ENCODE assay signal across 27 cellular contexts in the genomic region with DNA sequence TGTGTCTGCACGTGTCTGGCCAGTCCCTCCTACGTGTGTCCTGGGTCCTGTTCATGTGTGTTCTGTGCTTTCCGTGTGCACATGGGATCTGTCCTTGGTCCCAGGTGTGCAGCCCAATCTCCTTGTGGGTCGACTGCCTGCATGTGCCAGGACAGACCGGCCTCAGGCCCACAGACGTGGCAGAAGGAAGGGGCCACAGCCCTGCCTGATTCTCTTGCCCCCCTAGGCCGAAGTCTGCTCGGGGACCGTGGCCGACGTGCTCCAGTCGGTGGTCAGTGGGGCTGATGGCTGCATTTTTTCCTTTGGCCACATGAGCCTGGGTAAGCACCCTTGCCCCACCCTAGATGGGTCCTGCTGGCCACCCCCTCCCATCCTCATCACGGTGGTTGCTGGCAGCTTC. TPM values are rescaled to one million over a fixed set of nuclear protein-coding genes. Genes with fewer than 3 reads are reported as not detected.
DNase-seq lines count a peak whose midpoint lies in the region; FAIRE-seq and TF ChIP-seq lines count a peak whose summit lies in the region.
"Had no signal": no experiment of that assay in that cellular context is flagged by ENCODE, and none has a peak within 500 bp of the region (broad histone marks: within the 10 kb centered on the region; RNA-seq: fewer than 3 reads in every experiment).

No MANE protein-coding gene starts in this region.

- H3K27me3 Mint-ChIP-seq in Caco-2 (ENCODE audit: insufficient read depth, unreplicated experiment), result no peaks in the 10 kb centered on the region
- H3K27me3 Mint-ChIP-seq: CD4-positive, alpha-beta T cell had no signal

- no peak overlapping the region for H3K23ac ChIP-seq in neuronal stem cell (ENCODE audit: low read depth, low read length, poor library complexity)

- H3K4me1 Mint-ChIP-seq in Caco-2 (ENCODE audit: low read depth, unreplicated experiment), result no peaks in the 10 kb centered on the region

- no peak overlapping the region for H2BK15ac ChIP-seq in neuronal stem cell (ENCODE audit: low read length)

- no CpG with 5 or more reads among the region's 13 CpGs for WGBS in neuronal stem cell (ENCODE audit: extremely low coverage in 2 of 2, insufficient read length in 2 of 2, insufficient replicate concordance in 1 of 2), 2 donors

- POLR2A ChIA-PET in Caco-2 (lab: Charles Lee), result interaction anchor here (1.5 kb wide), 1 partner anchor 9 kb away, joined by 3 read pairs; no protein-coding TSS in a partner anchor

- TF ChIP-seq POLR2A in uterus (IDR thresholded peaks at IDR 0.05), result no peak

- H3K36me3 Mint-ChIP-seq in Caco-2 (ENCODE audit: insufficient read depth, unreplicated experiment), result no peaks in the 10 kb centered on the region

- no peak overlapping the region for H2BK5ac ChIP-seq in neuronal stem cell (ENCODE audit: low read length)

- H3K27me3 ChIP-seq in Caco-2 (replicated peaks; ENCODE audit: control insufficient read depth, insufficient read depth, low read length) (no peaks in the 10 kb centered on the region), HUES6 (ENCODE audit: control insufficient read depth, insufficient read depth, low read length) (no peaks in the 10 kb centered on the region), bronchial epithelial cell (ENCODE audit: control insufficient read depth, insufficient read depth, low read length) (no peaks in the 10 kb centered on the region), neuronal stem cell (ENCODE audit: control insufficient read depth in 3 of 3, insufficient read depth in 3 of 3, low read depth in 1 of 3, low read length in 3 of 3) (no peaks in the 10 kb centered on the region), uterus (no peaks in the 10 kb centered on the region)

- peaks cover 7% of the 10 kb centered on the region for H3K79me1 ChIP-seq in neuronal stem cell (ENCODE audit: low read depth, low read length)

- H3K4me1 ChIP-seq in Caco-2 (peaks cover 15% of the 10 kb centered on the region), HUES6 (ENCODE audit: control insufficient read depth, insufficient read depth, low read length) (peaks cover 36% of the 10 kb centered on the region), neuronal stem cell (ENCODE audit: control insufficient read depth in 2 of 2, insufficient read depth in 1 of 2, low read depth in 1 of 2, low read length in 2 of 2) (peaks cover 19 to 21% of the 10 kb centered on the region in 2 donors), uterus (no peaks in the 10 kb centered on the region)

- H2AFZ ChIP-seq in neuronal stem cell (ENCODE audit: low read length), result no peak overlapping the region

- intact Hi-C loops in Caco-2 (cut with micrococcal nuclease; ENCODE audit: unreplicated experiment) (no loop called here), uterus (cut with DNase I; ENCODE audit: low total_unique reads) (no loop called here)

- H3K27ac ChIP-seq in HUES6 (ENCODE audit: low read depth, low read length) (no peak overlapping the region), neuronal stem cell (replicated peaks; ENCODE audit: low read length) (no peak overlapping the region), uterus (no peak overlapping the region)
- H3K27ac ChIP-seq: BLaER1 treated with 17β-estradiol and CSF1 and Interleukin-3, amounts not matched to agents 10 nM and 100 nM had no signal

- no peak overlapping the region for H3K14ac ChIP-seq in neuronal stem cell (ENCODE audit: low read length)

- peak overlapping the region; percentile 76 for H3K4me3 Mint-ChIP-seq in Caco-2 (ENCODE audit: unreplicated experiment)
- H3K4me3 Mint-ChIP-seq: CD4-positive, alpha-beta T cell had no signal

- no peak overlapping the region for H2BK12ac ChIP-seq in neuronal stem cell (ENCODE audit: low read length)

- H4K91ac ChIP-seq in neuronal stem cell (ENCODE audit: low read depth, low read length, poor library complexity), result no peak overlapping the region

- peak overlapping the region; percentile 28 for H2AK5ac ChIP-seq in neuronal stem cell (ENCODE audit: low read depth, low read length)

- H3K4ac ChIP-seq in neuronal stem cell (ENCODE audit: low read length), result no peak overlapping the region

- H3K9me3 ChIP-seq in Caco-2 (no peaks in the 10 kb centered on the region), HUES6 (ENCODE audit: control insufficient read depth, insufficient read depth, low read depth, low read length) (no peaks in the 10 kb centered on the region), neuronal stem cell (replicated peaks in 1 of 2; ENCODE audit: control insufficient read depth in 2 of 2, insufficient read depth in 1 of 2, low read depth in 1 of 2, low read length in 2 of 2) (no peaks in the 10 kb centered on the region), uterus (no peaks in the 10 kb centered on the region)
- H3K9me3 ChIP-seq: BLaER1 treated with 17β-estradiol and CSF1 and Interleukin-3, amounts not matched to agents 10 nM and 100 nM had no signal

- BruUV-seq in Caco-2 (replicated peaks; lab: Mats Ljungman, UMichigan), result no TSS peak

- H3K9ac ChIP-seq in HUES6 (ENCODE audit: low read length) (peak overlapping the region; percentile 17), neuronal stem cell (ENCODE audit: low read depth, low read length, poor library complexity) (no peak overlapping the region)
- H3K9ac ChIP-seq: BLaER1 treated with 17β-estradiol and CSF1 and Interleukin-3, amounts not matched to agents 10 nM and 100 nM had no signal

- no peak overlapping the region for H3K4me2 ChIP-seq in neuronal stem cell (ENCODE audit: insufficient read depth, low read length, poor library complexity, severe bottlenecking)
- H3K4me2 ChIP-seq: BLaER1 treated with 17β-estradiol and CSF1 and Interleukin-3, amounts not matched to agents 10 nM and 100 nM had no signal

- peak overlapping the region; percentile 76 for H3K18ac ChIP-seq in neuronal stem cell (ENCODE audit: low read length)

- H3K36me3 ChIP-seq in Caco-2 (ENCODE audit: control insufficient read depth, insufficient read depth, low read length), result no peaks in the 10 kb centered on the region
- peaks cover 47% of the 10 kb centered on the region for H3K36me3 ChIP-seq in HUES6 (ENCODE audit: control insufficient read depth, insufficient read depth, low read length)
- no peaks in the 10 kb centered on the region for H3K36me3 ChIP-seq in bronchial epithelial cell (ENCODE audit: control insufficient read depth, insufficient read depth, low read length)
- H3K36me3 ChIP-seq in neuronal stem cell (replicated peaks in 1 of 2; ENCODE audit: control insufficient read depth in 2 of 2, insufficient read depth in 2 of 2, low read length in 2 of 2), result peaks cover 10 to 21% of the 10 kb centered on the region in 2 donors
- H3K36me3 ChIP-seq in uterus, result no peaks in the 10 kb centered on the region

- no peak overlapping the region for H4K8ac ChIP-seq in neuronal stem cell (ENCODE audit: low read depth, low read length)

- H2BK120ac ChIP-seq in neuronal stem cell (ENCODE audit: low read depth, low read length), result no peak overlapping the region

- DNase-seq in Caco-2, result no peak
- DNase-seq in bronchial epithelial cell (ENCODE audit: low read depth), result no peak
- no peak for DNase-seq in neuronal stem cell (ENCODE audit: low spot score)
- DNase-seq in uterus, result no peak
- no peak for DNase-seq in RKO (ENCODE audit: low spot score)
- no peak for DNase-seq in activated CD8-positive, alpha-beta memory T cell treated with anti-CD3 and anti-CD28 coated beads, Interleukin-2, amount 50 U/mL, for 48 hours
- DNase-seq in NCI-H2227 treated with DMSO at 0.1 percent for 48 hours (lab: John Stamatoyannopoulos, UW), result no peak
- DNase-seq: CD4-positive, alpha-beta T cell; KBM-7; MV-4-11; NCI-H1105; NCI-H1436 treated with DMSO at 0.1 percent for 48 hours; NCI-H187 treated with DMSO at 0.1 percent for 48 hours; NCI-H2171 treated with DMSO at 0.1 percent for 48 hours; NCI-H524; NCI-H774; SHP77 had no signal

- TF ChIP-seq CTCF in Caco-2 (IDR thresholded peaks at IDR 0.05; ENCODE audit: insufficient read depth in 1 of 2, low read depth in 1 of 2, low read length in 1 of 2, severe bottlenecking in 1 of 2, unreplicated experiment in 1 of 2) (no peak), bronchial epithelial cell (IDR thresholded peaks at IDR 0.05; ENCODE audit: insufficient read depth, low read length, severe bottlenecking) (no peak), uterus (IDR thresholded peaks at IDR 0.05) (no peak)

- no peaks in the 10 kb centered on the region for H3K9me3 Mint-ChIP-seq in Caco-2 (ENCODE audit: unreplicated experiment)
- H3K9me3 Mint-ChIP-seq: CD4-positive, alpha-beta T cell had no signal

- CTCF ChIA-PET in Caco-2 (lab: Charles Lee), result no interaction called here

- H3K27ac Mint-ChIP-seq in Caco-2 (ENCODE audit: unreplicated experiment), result peak overlapping the region; percentile 79
- H3K27ac Mint-ChIP-seq: CD4-positive, alpha-beta T cell had no signal

- H3K4me3 ChIP-seq in Caco-2 (ENCODE audit: low read depth, low read length), result peak overlapping the region; percentile 65
- no peak overlapping the region for H3K4me3 ChIP-seq in HUES6 (ENCODE audit: low read depth, low read length)
- H3K4me3 ChIP-seq in bronchial epithelial cell (ENCODE audit: low read depth, low read length), result no peak overlapping the region
- no peak overlapping the region for H3K4me3 ChIP-seq in neuronal stem cell (ENCODE audit: low read length in 2 of 2)
- no peak overlapping the region for H3K4me3 ChIP-seq in uterus
- H3K4me3 ChIP-seq: BLaER1 treated with 17β-estradiol and CSF1 and Interleukin-3, amounts not matched to agents 10 nM and 100 nM; GM12878 had no signal

- peak; percentile 50 for FAIRE-seq in bronchial epithelial cell (lab: Jason Lieb, UNC)
- FAIRE-seq: A204.1, G401.6, GM12878, H54 had no signal

RNA-seq across cellular contexts. Expression of gene KIF26A, which starts 34.0 kb away (rescaled TPM):
- total RNA-seq in Caco-2 (2022), result 4.2 and 5.5 TPM in 2 replicates
- total RNA-seq in bronchial epithelial cell, result 0.26 and 1.0 TPM in 2 replicates
- 14.6 TPM for polyA plus RNA-seq in neuronal stem cell (2013, experiment 1 of 2)
- polyA plus RNA-seq in neuronal stem cell (2013, experiment 2 of 2), result 14.0 TPM
- total RNA-seq in uterus, result 10 to 100 TPM in 1 of 4 donors, 1 to 10 TPM in 3; 4.1 to 10.5 (median 7.5) TPM
- total RNA-seq: HT-29, LHCN-M2, RPMI7951 had no signal
- polyA plus RNA-seq: AG04450, GM12878 had no signal
